2 cellular contexts compared by ENCODE assay signal in the genomic region with DNA sequence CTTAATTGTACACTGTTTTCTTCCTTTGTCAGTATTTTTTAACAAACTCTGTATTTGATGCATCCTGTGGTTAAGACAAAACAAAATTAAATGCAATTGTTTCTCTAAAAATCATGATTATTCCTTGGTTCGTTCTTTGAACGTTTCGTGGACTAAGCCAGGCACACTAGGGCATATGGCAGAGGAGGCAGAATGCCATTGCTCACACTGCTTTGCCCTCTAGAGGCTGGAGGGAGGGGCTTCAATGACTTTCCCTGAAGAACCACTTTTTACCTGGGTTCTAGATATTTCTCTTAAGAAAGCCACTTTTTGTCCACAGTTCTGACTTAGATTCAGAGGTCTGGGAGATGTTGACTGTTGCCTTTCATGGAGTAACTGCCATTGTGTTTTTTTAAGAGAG.
TF ChIP-seq lines count a peak whose summit lies in the region.

No MANE protein-coding gene starts in this region.

TF ChIP-seq in A549, 52 proteins besides CTCF, POLR2A, EP300 and RAD21 (continued from another document):
- TF ChIP-seq, protein P1, sequence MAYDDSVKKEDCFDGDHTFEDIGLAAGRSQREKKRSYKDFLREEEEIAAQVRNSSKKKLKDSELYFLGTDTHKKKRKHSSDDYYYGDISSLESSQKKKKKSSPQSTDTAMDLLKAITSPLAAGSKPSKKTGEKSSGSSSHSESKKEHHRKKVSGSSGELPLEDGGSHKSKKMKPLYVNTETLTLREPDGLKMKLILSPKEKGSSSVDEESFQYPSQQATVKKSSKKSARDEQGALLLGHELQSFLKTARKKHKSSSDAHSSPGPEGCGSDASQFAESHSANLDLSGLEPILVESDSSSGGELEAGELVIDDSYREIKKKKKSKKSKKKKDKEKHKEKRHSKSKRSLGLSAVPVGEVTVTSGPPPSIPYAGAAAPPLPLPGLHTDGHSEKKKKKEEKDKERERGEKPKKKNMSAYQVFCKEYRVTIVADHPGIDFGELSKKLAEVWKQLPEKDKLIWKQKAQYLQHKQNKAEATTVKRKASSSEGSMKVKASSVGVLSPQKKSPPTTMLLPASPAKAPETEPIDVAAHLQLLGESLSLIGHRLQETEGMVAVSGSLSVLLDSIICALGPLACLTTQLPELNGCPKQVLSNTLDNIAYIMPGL (CRISPR knock-in tag; IDR thresholded peaks at IDR 0.05; ENCODE audit: borderline replicate concordance): no peak
- TF ChIP-seq EHMT2 (IDR thresholded peaks at IDR 0.05; ENCODE audit: low read depth) (no peak), RARB (CRISPR knock-in tag; IDR thresholded peaks at IDR 0.05) (no peak), TFCP2L1 (CRISPR knock-in tag; IDR thresholded peaks at IDR 0.05) (no peak), MAFK (IDR thresholded peaks at IDR 0.05; ENCODE audit: partially characterized antibody) (no peak), TP53 (CRISPR knock-in tag; IDR thresholded peaks at IDR 0.05) (no peak)

TF ChIP-seq in WTC11, 78 proteins besides CTCF, POLR2A, EP300 and RAD21 (continued from another document):
- TF ChIP-seq, protein P2, sequence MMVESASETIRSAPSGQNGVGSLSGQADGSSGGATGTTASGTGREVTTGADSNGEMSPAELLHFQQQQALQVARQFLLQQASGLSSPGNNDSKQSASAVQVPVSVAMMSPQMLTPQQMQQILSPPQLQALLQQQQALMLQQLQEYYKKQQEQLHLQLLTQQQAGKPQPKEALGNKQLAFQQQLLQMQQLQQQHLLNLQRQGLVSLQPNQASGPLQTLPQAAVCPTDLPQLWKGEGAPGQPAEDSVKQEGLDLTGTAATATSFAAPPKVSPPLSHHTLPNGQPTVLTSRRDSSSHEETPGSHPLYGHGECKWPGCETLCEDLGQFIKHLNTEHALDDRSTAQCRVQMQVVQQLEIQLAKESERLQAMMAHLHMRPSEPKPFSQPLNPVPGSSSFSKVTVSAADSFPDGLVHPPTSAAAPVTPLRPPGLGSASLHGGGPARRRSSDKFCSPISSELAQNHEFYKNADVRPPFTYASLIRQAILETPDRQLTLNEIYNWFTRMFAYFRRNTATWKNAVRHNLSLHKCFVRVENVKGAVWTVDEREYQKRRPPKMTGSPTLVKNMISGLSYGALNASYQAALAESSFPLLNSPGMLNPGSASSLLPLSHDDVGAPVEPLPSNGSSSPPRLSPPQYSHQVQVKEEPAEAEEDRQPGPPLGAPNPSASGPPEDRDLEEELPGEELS (CRISPR knock-in tag; IDR thresholded peaks at IDR 0.05): no peak
- TF ChIP-seq, protein P3, sequence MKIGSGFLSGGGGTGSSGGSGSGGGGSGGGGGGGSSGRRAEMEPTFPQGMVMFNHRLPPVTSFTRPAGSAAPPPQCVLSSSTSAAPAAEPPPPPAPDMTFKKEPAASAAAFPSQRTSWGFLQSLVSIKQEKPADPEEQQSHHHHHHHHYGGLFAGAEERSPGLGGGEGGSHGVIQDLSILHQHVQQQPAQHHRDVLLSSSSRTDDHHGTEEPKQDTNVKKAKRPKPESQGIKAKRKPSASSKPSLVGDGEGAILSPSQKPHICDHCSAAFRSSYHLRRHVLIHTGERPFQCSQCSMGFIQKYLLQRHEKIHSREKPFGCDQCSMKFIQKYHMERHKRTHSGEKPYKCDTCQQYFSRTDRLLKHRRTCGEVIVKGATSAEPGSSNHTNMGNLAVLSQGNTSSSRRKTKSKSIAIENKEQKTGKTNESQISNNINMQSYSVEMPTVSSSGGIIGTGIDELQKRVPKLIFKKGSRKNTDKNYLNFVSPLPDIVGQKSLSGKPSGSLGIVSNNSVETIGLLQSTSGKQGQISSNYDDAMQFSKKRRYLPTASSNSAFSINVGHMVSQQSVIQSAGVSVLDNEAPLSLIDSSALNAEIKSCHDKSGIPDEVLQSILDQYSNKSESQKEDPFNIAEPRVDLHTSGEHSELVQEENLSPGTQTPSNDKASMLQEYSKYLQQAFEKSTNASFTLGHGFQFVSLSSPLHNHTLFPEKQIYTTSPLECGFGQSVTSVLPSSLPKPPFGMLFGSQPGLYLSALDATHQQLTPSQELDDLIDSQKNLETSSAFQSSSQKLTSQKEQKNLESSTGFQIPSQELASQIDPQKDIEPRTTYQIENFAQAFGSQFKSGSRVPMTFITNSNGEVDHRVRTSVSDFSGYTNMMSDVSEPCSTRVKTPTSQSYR (CRISPR knock-in tag; IDR thresholded peaks at IDR 0.05): no peak
- TF ChIP-seq CBFB (CRISPR knock-in tag; IDR thresholded peaks at IDR 0.05; ENCODE audit: low read depth): no peak
- TF ChIP-seq, protein P4, sequence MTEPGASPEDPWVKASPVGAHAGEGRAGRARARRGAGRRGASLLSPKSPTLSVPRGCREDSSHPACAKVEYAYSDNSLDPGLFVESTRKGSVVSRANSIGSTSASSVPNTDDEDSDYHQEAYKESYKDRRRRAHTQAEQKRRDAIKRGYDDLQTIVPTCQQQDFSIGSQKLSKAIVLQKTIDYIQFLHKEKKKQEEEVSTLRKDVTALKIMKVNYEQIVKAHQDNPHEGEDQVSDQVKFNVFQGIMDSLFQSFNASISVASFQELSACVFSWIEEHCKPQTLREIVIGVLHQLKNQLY (CRISPR knock-in tag; IDR thresholded peaks at IDR 0.05): no peak
- TF ChIP-seq, protein P5, sequence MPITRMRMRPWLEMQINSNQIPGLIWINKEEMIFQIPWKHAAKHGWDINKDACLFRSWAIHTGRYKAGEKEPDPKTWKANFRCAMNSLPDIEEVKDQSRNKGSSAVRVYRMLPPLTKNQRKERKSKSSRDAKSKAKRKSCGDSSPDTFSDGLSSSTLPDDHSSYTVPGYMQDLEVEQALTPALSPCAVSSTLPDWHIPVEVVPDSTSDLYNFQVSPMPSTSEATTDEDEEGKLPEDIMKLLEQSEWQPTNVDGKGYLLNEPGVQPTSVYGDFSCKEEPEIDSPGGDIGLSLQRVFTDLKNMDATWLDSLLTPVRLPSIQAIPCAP (CRISPR knock-in tag; IDR thresholded peaks at IDR 0.05): no peak
- TF ChIP-seq, protein P6, sequence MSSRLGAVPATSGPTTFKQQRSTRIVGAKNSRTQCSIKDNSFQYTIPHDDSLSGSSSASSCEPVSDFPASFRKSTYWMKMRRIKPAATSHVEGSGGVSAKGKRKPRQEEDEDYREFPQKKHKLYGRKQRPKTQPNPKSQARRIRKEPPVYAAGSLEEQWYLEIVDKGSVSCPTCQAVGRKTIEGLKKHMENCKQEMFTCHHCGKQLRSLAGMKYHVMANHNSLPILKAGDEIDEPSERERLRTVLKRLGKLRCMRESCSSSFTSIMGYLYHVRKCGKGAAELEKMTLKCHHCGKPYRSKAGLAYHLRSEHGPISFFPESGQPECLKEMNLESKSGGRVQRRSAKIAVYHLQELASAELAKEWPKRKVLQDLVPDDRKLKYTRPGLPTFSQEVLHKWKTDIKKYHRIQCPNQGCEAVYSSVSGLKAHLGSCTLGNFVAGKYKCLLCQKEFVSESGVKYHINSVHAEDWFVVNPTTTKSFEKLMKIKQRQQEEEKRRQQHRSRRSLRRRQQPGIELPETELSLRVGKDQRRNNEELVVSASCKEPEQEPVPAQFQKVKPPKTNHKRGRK (CRISPR knock-in tag; IDR thresholded peaks at IDR 0.05; ENCODE audit: borderline replicate concordance): no peak
